ENCODE assay signal across 12 cellular contexts in genomic region chr10:97179731-97180366, GRCh38. TPM values are rescaled to one million over a fixed set of nuclear protein-coding genes. Genes with fewer than 3 reads are reported as not detected.
A peak's percentile ranks its signal among the peaks of the same experiment; 100 is the strongest.
DNase-seq lines count a peak whose midpoint lies in the region; ATAC-seq and TF ChIP-seq lines count a peak whose summit lies in the region.
"Had no signal": no experiment of that assay in that cellular context is flagged by ENCODE, and none has a peak within 500 bp of the region (broad histone marks: within the 10 kb centered on the region; RNA-seq: fewer than 3 reads in every experiment).

No MANE protein-coding gene starts in this region.

- ATAC-seq in GM18907 (IDR thresholded peaks at IDR 0.05; ENCODE audit: unreplicated experiment) (no peak), HG03280 (IDR thresholded peaks at IDR 0.05; ENCODE audit: unreplicated experiment) (no peak)
- ATAC-seq in stimulated activated naive CD8-positive, alpha-beta T cell treated with anti-CD3 and anti-CD28 coated beads, Interleukin-15, amount 100 ng/mL, for 72 hours, result no peak
- ATAC-seq: CD8-positive, alpha-beta T cell; natural killer cell treated with Interleukin-12 subunit alpha and Interleukin-12 subunit beta and Interleukin-15 and Interleukin-18, amount 100 ng/mL, for 72 hours had no signal

- H3K9me3 Mint-ChIP-seq in stimulated activated naive CD8-positive, alpha-beta T cell treated with anti-CD3 and anti-CD28 coated beads, Interleukin-15, amount 100 ng/mL, for 72 hours, result no peaks in the 10 kb centered on the region
- H3K9me3 Mint-ChIP-seq: CD8-positive, alpha-beta T cell; natural killer cell treated with Interleukin-12 subunit alpha and Interleukin-12 subunit beta and Interleukin-15 and Interleukin-18, amount 100 ng/mL, for 72 hours had no signal

- H3K4me3 ChIP-seq in BJ (ENCODE audit: low read depth, low read length), result no peak overlapping the region
- peak overlapping the region; percentile 62 for H3K4me3 ChIP-seq in iPS-20b (ENCODE audit: low read length)

- POLR2A ChIA-PET in BJ (lab: Charles Lee), result no interaction called here

- H3K9ac ChIP-seq in iPS-20b (ENCODE audit: low read depth, low read length), result no peak overlapping the region

- no peak for DNase-seq in BJ (ENCODE audit: low read depth)
- peak; percentile 24 for DNase-seq in NAMALWA (ENCODE audit: low spot score)
- peak in 44 of 58 donors; percentile 17 to 84 (median 48) for DNase-seq in anterior cingulate cortex (lab: John Stamatoyannopoulos, UW)
- DNase-seq in SW 1271 (lab: John Stamatoyannopoulos, UW), result no peak
- DNase-seq in stimulated activated naive CD8-positive, alpha-beta T cell treated with anti-CD3 and anti-CD28 coated beads, Interleukin-15, amount 100 ng/mL, for 72 hours, result no peak
- DNase-seq: activated CD4-positive, alpha-beta T cell treated with anti-CD3 and anti-CD28 coated beads, Interleukin-2, amount 50 U/mL, for 48 hours; CD8-positive, alpha-beta T cell; Kasumi-1 had no signal

- no peak overlapping the region for H3K27ac ChIP-seq in iPS-20b (ENCODE audit: low read length)

- H3K4me1 ChIP-seq in iPS-20b (ENCODE audit: insufficient read depth, low read length), result peaks cover 1% of the 10 kb centered on the region; the same call in 1 of the 2 replicates

- no peak overlapping the region for H3K27ac Mint-ChIP-seq in stimulated activated naive CD8-positive, alpha-beta T cell treated with anti-CD3 and anti-CD28 coated beads, Interleukin-15, amount 100 ng/mL, for 72 hours
- H3K27ac Mint-ChIP-seq: CD8-positive, alpha-beta T cell; natural killer cell treated with Interleukin-12 subunit alpha and Interleukin-12 subunit beta and Interleukin-15 and Interleukin-18, amount 100 ng/mL, for 72 hours had no signal

- CTCF ChIA-PET in BJ (lab: Yijun Ruan, JAX), result interaction anchor here (0.7 to 1.5 kb wide), 3 partner anchors 17 to 140 kb away, joined by 3 to 5 read pairs (median 5); no protein-coding TSS in a partner anchor

- no peaks in the 10 kb centered on the region for H3K9me3 ChIP-seq in iPS-20b (ENCODE audit: insufficient read depth, low read depth, low read length)

- H3K36me3 ChIP-seq in BJ (ENCODE audit: control insufficient read depth, insufficient read depth, low read length) (no peaks in the 10 kb centered on the region), iPS-20b (ENCODE audit: insufficient read depth, low read depth, low read length) (no peaks in the 10 kb centered on the region)

- H3K4me1 Mint-ChIP-seq in stimulated activated naive CD8-positive, alpha-beta T cell treated with anti-CD3 and anti-CD28 coated beads, Interleukin-15, amount 100 ng/mL, for 72 hours, result peaks cover 7% of the 10 kb centered on the region

- no peak overlapping the region for H3K4me3 Mint-ChIP-seq in stimulated activated naive CD8-positive, alpha-beta T cell treated with anti-CD3 and anti-CD28 coated beads, Interleukin-15, amount 100 ng/mL, for 72 hours
- H3K4me3 Mint-ChIP-seq: CD8-positive, alpha-beta T cell; natural killer cell treated with Interleukin-12 subunit alpha and Interleukin-12 subunit beta and Interleukin-15 and Interleukin-18, amount 100 ng/mL, for 72 hours had no signal

- peak; percentile 16; the same call in 1 of the 2 replicates for TF ChIP-seq CTCF in BJ (IDR thresholded peaks at IDR 0.05; ENCODE audit: insufficient read depth, low read depth, low read length)

- no peaks in the 10 kb centered on the region for H3K27me3 Mint-ChIP-seq in stimulated activated naive CD8-positive, alpha-beta T cell treated with anti-CD3 and anti-CD28 coated beads, Interleukin-15, amount 100 ng/mL, for 72 hours

- H3K27me3 ChIP-seq in BJ (ENCODE audit: control insufficient read depth, insufficient read depth, low read length), result peaks cover 29% of the 10 kb centered on the region
- peaks cover 75% of the 10 kb centered on the region for H3K27me3 ChIP-seq in iPS-20b (ENCODE audit: insufficient read depth, low read length)

RNA-seq across cellular contexts. Expression of gene SLIT1, which starts 5.9 kb away (rescaled TPM):
- 0.01 and 0.02 TPM in 2 replicates for polyA plus RNA-seq in BJ (2011; rRNA removed)
- 0.05 TPM in 2 replicates for polyA minus RNA-seq in BJ (2011; rRNA and poly(A)+ RNA removed)

Comparison
In these comparisons a context has a peak if more than half of its experiments do, and no peak if none do; other contexts are left out.
1. DNase-seq: peak in NAMALWA (single experiment) and anterior cingulate cortex (44 of 58); none in BJ (single experiment), SW 1271 (0 of 2) and stimulated activated naive CD8-positive, alpha-beta T cell treated with anti-CD3 and anti-CD28 coated beads, Interleukin-15, amount 100 ng/mL, for 72 hours (0 of 2).